ENCODE assay signal across 15 cellular contexts in the genomic region with DNA sequence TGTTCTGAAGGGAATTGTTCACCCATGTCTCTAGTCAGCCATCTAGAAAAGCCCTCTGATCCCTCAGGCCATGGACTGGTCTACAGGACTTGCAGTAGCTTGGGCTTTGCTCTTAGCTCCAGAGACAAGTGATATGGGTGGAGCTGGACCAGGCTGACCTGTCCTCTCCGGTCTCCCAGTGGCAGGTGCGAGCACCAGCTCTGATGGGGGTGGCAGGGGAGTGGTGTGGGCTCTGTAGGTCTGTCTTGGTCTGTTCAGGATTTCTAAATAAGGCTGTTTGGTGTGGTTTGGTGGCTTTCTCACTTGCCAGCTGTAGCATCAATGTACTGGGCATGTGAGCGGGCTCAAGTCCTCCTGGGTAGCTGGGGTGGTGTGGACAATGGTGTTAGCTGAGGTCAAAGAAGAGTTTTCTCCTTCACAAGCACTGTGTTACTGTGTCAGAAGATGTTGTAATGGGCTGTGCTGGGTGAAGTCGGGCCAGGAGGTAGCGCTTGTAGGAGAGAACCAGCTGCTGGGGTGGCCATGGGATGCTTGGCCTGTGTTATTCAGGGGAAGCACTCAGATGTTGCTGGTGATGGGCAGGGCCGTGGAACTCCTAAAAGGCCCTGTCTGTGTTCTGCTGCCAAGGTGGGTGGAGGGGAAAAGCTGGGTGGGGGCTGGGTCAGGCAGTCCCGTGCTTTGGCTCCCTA. TPM values are rescaled to one million over a fixed set of nuclear protein-coding genes. Genes with fewer than 3 reads are reported as not detected.
DNase-seq lines count a peak whose midpoint lies in the region; ATAC-seq, FAIRE-seq and TF ChIP-seq lines count a peak whose summit lies in the region.
"Had no signal": no experiment of that assay in that cellular context is flagged by ENCODE, and none has a peak within 500 bp of the region (broad histone marks: within the 10 kb centered on the region; RNA-seq: fewer than 3 reads in every experiment).

No MANE protein-coding gene starts in this region.

- TF ChIP-seq EP300 in K562 (IDR thresholded peaks at IDR 0.05; ENCODE audit: low read length) = no peak

- TF ChIP-seq POLR2A in K562 (conservative IDR thresholded peaks at IDR 0.05) = no peak

- intact Hi-C loops in K562 (cut with micrococcal nuclease) = no loop called here
- intact Hi-C loops in lower lobe of right lung (cut with DNase I) = no loop called here

- no peaks in the 10 kb centered on the region for H4K20me1 ChIP-seq in K562 (replicated peaks; ENCODE audit: control insufficient read depth, insufficient read depth, low read length)

- no peaks in the 10 kb centered on the region for H3K79me2 ChIP-seq in K562 (ENCODE audit: control insufficient read depth, insufficient read depth, low read length)

- H3K4me1 Mint-ChIP-seq in HFFc6 (ENCODE audit: low read depth) = peaks cover 26% of the 10 kb centered on the region
- no peaks in the 10 kb centered on the region for H3K4me1 Mint-ChIP-seq in CD8-positive, alpha-beta memory T cell
- H3K4me1 Mint-ChIP-seq: activated naive CD8-positive, alpha-beta T cell treated with anti-CD3 and anti-CD28 coated beads, Interleukin-2, amount 50 U/mL, for 24 hours had no signal

- no peak for TF ChIP-seq RAD21 in K562 (CRISPR knock-in tag; conservative IDR thresholded peaks at IDR 0.05 in 1 of 2, IDR thresholded peaks at IDR 0.05 in 1 of 2)

- H3K9me3 ChIP-seq in K562 (replicated peaks; ENCODE audit: control insufficient read depth, insufficient read depth, low read depth, low read length) (peaks cover 5% of the 10 kb centered on the region; the same call in 1 of the 2 replicates), lower lobe of right lung (peaks cover 13% of the 10 kb centered on the region), thoracic aorta (peaks cover 12% of the 10 kb centered on the region)
- no peaks in the 10 kb centered on the region for H3K9me3 ChIP-seq in CD8-positive, alpha-beta memory T cell (ENCODE audit: low read length)

- no peak overlapping the region for H2AFZ ChIP-seq in K562 (ENCODE audit: low read depth, low read length)

- no peaks in the 10 kb centered on the region for H3K9me1 ChIP-seq in K562 (ENCODE audit: control insufficient read depth, insufficient read depth, low read length)

- FAIRE-seq in K562 (lab: Jason Lieb, UNC) = no peak
- FAIRE-seq: endometrium had no signal

- TF ChIP-seq CTCF in HFFc6 (IDR thresholded peaks at IDR 0.05) (no peak), K562 (IDR thresholded peaks at IDR 0.05 in 2 of 3, conservative IDR thresholded peaks at IDR 0.05 in 1 of 3; ENCODE audit: insufficient read depth in 2 of 3, low read depth in 1 of 3, low read length in 3 of 3) (no peak), lower lobe of right lung (IDR thresholded peaks at IDR 0.05) (no peak), thoracic aorta (IDR thresholded peaks at IDR 0.05) (no peak)

- H3K4me3 ChIP-seq in K562 (no peak overlapping the region), lower lobe of right lung (peak overlapping the region; percentile 38), thoracic aorta (peak overlapping the region; percentile 73)
- H3K4me3 ChIP-seq in CD8-positive, alpha-beta memory T cell (ENCODE audit: low read length) = no peak overlapping the region

- peaks cover 18% of the 10 kb centered on the region for H3K9me3 Mint-ChIP-seq in HFFc6
- H3K9me3 Mint-ChIP-seq in CD8-positive, alpha-beta memory T cell = peaks cover 11 to 24% (median 15%) of the 10 kb centered on the region in 5 donors

- peak; percentile 13; the same call in 2 of the 3 replicates for ATAC-seq in K562
- ATAC-seq in lower lobe of right lung = peak in 1 of 2 donors; percentile 34
- no peak for ATAC-seq in thoracic aorta (ENCODE audit: insufficient number of reproducible peaks, low FRiP score, low read depth)
- ATAC-seq in HG03280 (IDR thresholded peaks at IDR 0.05; ENCODE audit: unreplicated experiment) = no peak
- ATAC-seq: activated CD8-positive, alpha-beta T cell treated with anti-CD3 and anti-CD28 coated beads, Interleukin-2, amount 10 ng/mL, durations not matched to agents 7 days and 5 days; activated naive CD8-positive, alpha-beta T cell treated with anti-CD3 and anti-CD28 coated beads, Interleukin-2, amount 50 U/mL, for 24 hours; activated T-cell treated with anti-CD3 and anti-CD28 coated beads, Interleukin-2, amount 50 U/mL, for 72 hours; left colon had no signal

- no peak overlapping the region; the same call in 1 of the 2 replicates for H3K27ac Mint-ChIP-seq in HFFc6
- peak overlapping the region in 2 of 8 donors; percentile 1 to 83 for H3K27ac Mint-ChIP-seq in CD8-positive, alpha-beta memory T cell
- H3K27ac Mint-ChIP-seq: activated CD8-positive, alpha-beta T cell treated with anti-CD3 and anti-CD28 coated beads, Interleukin-2, amount 10 ng/mL, durations not matched to agents 7 days and 5 days; activated naive CD8-positive, alpha-beta T cell treated with anti-CD3 and anti-CD28 coated beads, Interleukin-2, amount 50 U/mL, for 24 hours; activated T-cell treated with anti-CD3 and anti-CD28 coated beads, Interleukin-2, amount 50 U/mL, for 72 hours had no signal

- H3K4me2 ChIP-seq in K562 (ENCODE audit: insufficient read depth, low read length) = no peak overlapping the region

- H3K9ac ChIP-seq in K562 (ENCODE audit: insufficient read depth in 1 of 2, low read depth in 2 of 2, low read length in 2 of 2) = no peak overlapping the region

- 5% methylated on average over 7 of the region's 7 CpGs for WGBS in K562 (ENCODE audit: insufficient coverage, low coverage, missing lambda C conversion rate)

- CTCF ChIA-PET in K562 (lab: Yijun Ruan, JAX; ENCODE audit: low intra/inter-chr PET ratio) = interaction anchor here (0.6 kb wide), 1 partner anchor 12 kb away, joined by 3 read pairs; no protein-coding TSS in a partner anchor
- CTCF ChIA-PET in CD8-positive, alpha-beta memory T cell (lab: Charles Lee) = no interaction called here

- no peak for DNase-seq in HFFc6
- no peak for DNase-seq in K562 (ENCODE audit: extremely low read depth in 1 of 4, low spot score in 3 of 4)
- DNase-seq in lower lobe of right lung = no peak
- DNase-seq in thoracic aorta (ENCODE audit: low spot score) = no peak
- DNase-seq in CD8-positive, alpha-beta memory T cell = no peak
- DNase-seq in NCI-H1105 (lab: John Stamatoyannopoulos, UW) = no peak
- DNase-seq: activated CD8-positive, alpha-beta T cell treated with anti-CD3 and anti-CD28 coated beads, Interleukin-2, amount 10 ng/mL, durations not matched to agents 7 days and 5 days; activated naive CD8-positive, alpha-beta T cell treated with anti-CD3 and anti-CD28 coated beads, Interleukin-2, amount 50 U/mL, for 24 hours; activated T-cell treated with anti-CD3 and anti-CD28 coated beads, Interleukin-2, amount 50 U/mL, for 72 hours; foreskin keratinocyte; left colon; NCI-H1092 treated with DMSO at 0.1 percent for 48 hours; SW 1271 had no signal

- H3K36me3 Mint-ChIP-seq in HFFc6 (ENCODE audit: low read depth) = peaks cover 18% of the 10 kb centered on the region
- no peaks in the 10 kb centered on the region for H3K36me3 Mint-ChIP-seq in CD8-positive, alpha-beta memory T cell

- H3K4me3 Mint-ChIP-seq in HFFc6 = peak overlapping the region; percentile 85; the same call in 1 of the 2 replicates
- no peak overlapping the region for H3K4me3 Mint-ChIP-seq in CD8-positive, alpha-beta memory T cell
- H3K4me3 Mint-ChIP-seq: activated CD8-positive, alpha-beta T cell treated with anti-CD3 and anti-CD28 coated beads, Interleukin-2, amount 10 ng/mL, durations not matched to agents 7 days and 5 days; activated naive CD8-positive, alpha-beta T cell treated with anti-CD3 and anti-CD28 coated beads, Interleukin-2, amount 50 U/mL, for 24 hours; activated T-cell treated with anti-CD3 and anti-CD28 coated beads, Interleukin-2, amount 50 U/mL, for 72 hours had no signal

- H3K4me1 ChIP-seq in K562 (replicated peaks in 1 of 2; ENCODE audit: control insufficient read depth in 2 of 2, insufficient read depth in 2 of 2, low read length in 2 of 2) (peaks cover 0 to 4% of the 10 kb centered on the region in 2 experiments; a peak in 2 of 5 replicates), lower lobe of right lung (no peaks in the 10 kb centered on the region), thoracic aorta (ENCODE audit: control insufficient read depth in 1 of 2, low read depth in 2 of 2) (peaks cover 0 to 9% of the 10 kb centered on the region in 2 donors)
- H3K4me1 ChIP-seq in CD8-positive, alpha-beta memory T cell (ENCODE audit: insufficient read depth, low read length) = no peaks in the 10 kb centered on the region
- H3K4me1 ChIP-seq: foreskin keratinocyte had no signal

- no peaks in the 10 kb centered on the region for H3K36me3 ChIP-seq in K562 (ENCODE audit: control insufficient read depth, insufficient read depth, low read length)
- H3K36me3 ChIP-seq in lower lobe of right lung = no peaks in the 10 kb centered on the region
- H3K36me3 ChIP-seq in thoracic aorta = no peaks in the 10 kb centered on the region
- no peaks in the 10 kb centered on the region for H3K36me3 ChIP-seq in CD8-positive, alpha-beta memory T cell (ENCODE audit: insufficient read depth, low read length)

- H3K27me3 ChIP-seq in K562 (ENCODE audit: control insufficient read depth in 2 of 2, insufficient read depth in 2 of 2, low read length in 2 of 2) = peaks cover 0 to 7% of the 10 kb centered on the region in 2 experiments; a peak in 1 of 5 replicates
- H3K27me3 ChIP-seq in lower lobe of right lung (ENCODE audit: low read depth) = no peaks in the 10 kb centered on the region
- no peaks in the 10 kb centered on the region for H3K27me3 ChIP-seq in thoracic aorta (replicated peaks; ENCODE audit: insufficient read depth)
- H3K27me3 ChIP-seq in CD8-positive, alpha-beta memory T cell (ENCODE audit: insufficient read depth, low read length, poor library complexity, severe bottlenecking) = no peaks in the 10 kb centered on the region
- H3K27me3 ChIP-seq: foreskin keratinocyte had no signal

- POLR2A ChIA-PET in K562 (lab: Yijun Ruan, JAX) = interaction anchor here (1.0 to 4.4 kb wide), 7 partner anchors 9 to 40 kb away, joined by 3 to 28 read pairs (median 4); no protein-coding TSS in a partner anchor
- POLR2A ChIA-PET in CD8-positive, alpha-beta memory T cell (lab: Charles Lee) = no interaction called here

- no peaks in the 10 kb centered on the region for H3K27me3 Mint-ChIP-seq in HFFc6 (ENCODE audit: insufficient read depth)
- H3K27me3 Mint-ChIP-seq in CD8-positive, alpha-beta memory T cell = no peaks in the 10 kb centered on the region
- H3K27me3 Mint-ChIP-seq: activated naive CD8-positive, alpha-beta T cell treated with anti-CD3 and anti-CD28 coated beads, Interleukin-2, amount 50 U/mL, for 24 hours had no signal

- BruUV-seq in K562 (replicated peaks; lab: Mats Ljungman, UMichigan) = no TSS peak

- H3K27ac ChIP-seq in K562 (ENCODE audit: extremely low read depth, low read depth, low read length) (no peak overlapping the region), lower lobe of right lung (no peak overlapping the region), thoracic aorta (peak overlapping the region in 1 of 2 donors; percentile 52)
- H3K27ac ChIP-seq in CD8-positive, alpha-beta memory T cell (ENCODE audit: low read depth, low read length) = no peak overlapping the region

- in situ Hi-C loops in K562 (cut with MboI) = no loop called here

RNA-seq across cellular contexts. Expression of a gene that starts 16.9 kb away (rescaled TPM):
- total RNA-seq in HFFc6 (2021; fragmentation: NEBNext Ultra II Directional; extraction: Animal tissue kit (Norgen Biotek cat#: 25700)) = 1 to 10 TPM; 3.0 to 5.3 (median 4.4) TPM
- total RNA-seq in K562 (2011; cell fraction: chromatin; rRNA removed; ENCODE audit: low replicate concordance) = 0.09 and 0.14 TPM in 2 replicates
- total RNA-seq in K562 (2011; cell fraction: nucleolus; rRNA removed) = 0.13 and 0.17 TPM in 2 replicates
- 0.07 and 0.15 TPM in 2 replicates for total RNA-seq in K562 (2011; cell fraction: nucleoplasm; rRNA removed)
- total RNA-seq in K562 (2014; rRNA removed) (under 0.01 and 0.04 TPM in 2 replicates), K562 (2014; rRNA removed; fragmentation: Illumina TruSeq; extraction: Trizol) (not detected in 2 replicates), K562 (2015; rRNA removed; fragmentation: Illumina TruSeq; extraction: Trizol) (0.04 TPM in 1 of 2 replicates, not detected in the other), K562 (2021) (0.07 and 0.20 TPM in 2 replicates), lower lobe of right lung (5.5 TPM), thoracic aorta (10 to 100 TPM; 34.9 to 56.4 TPM)
- polyA plus RNA-seq in K562 (2011; rRNA removed) (0.01 TPM in 1 of 2 replicates, not detected in the other), K562 (2014; fragmentation: Illumina TruSeq; extraction: Trizol) (not detected in 2 replicates), K562 (2014; fragmentation: Nextera tagmentation; extraction: Ambion mirVana) (not detected), K562 (2014; rRNA removed) (0.01 and 0.03 TPM in 2 replicates)
- not detected in 2 replicates for polyA plus RNA-seq in K562 (2011; cell fraction: cytosol; rRNA removed)
- 0.10 TPM in 1 of 2 replicates, not detected in the other for polyA plus RNA-seq in K562 (2011; cell fraction: nucleus; rRNA removed)
- polyA plus RNA-seq in K562 (2012) = 0.01 TPM in 2 replicates
- not detected in 2 replicates for polyA minus RNA-seq in K562 (2011; rRNA and poly(A)+ RNA removed)
- polyA minus RNA-seq in K562 (2011; cell fraction: cytosol; rRNA and poly(A)+ RNA removed) = not detected in 2 replicates
- polyA minus RNA-seq in K562 (2011; cell fraction: nucleus; rRNA and poly(A)+ RNA removed) = 0.67 TPM in 1 of 2 replicates, not detected in the other
- not detected for total RNA-seq in CD8-positive, alpha-beta memory T cell
- polyA plus RNA-seq in CD8-positive, alpha-beta memory T cell = not detected
- total RNA-seq: activated CD8-positive, alpha-beta T cell treated with anti-CD3 and anti-CD28 coated beads, Interleukin-2, amount 10 ng/mL, durations not matched to agents 7 days and 5 days; activated T-cell treated with anti-CD3 and anti-CD28 coated beads, Interleukin-2, amount 50 U/mL, for 72 hours had no signal

Comparison
In these comparisons a context has a peak if more than half of its experiments do, and no peak if none do; other contexts are left out.
1. H3K4me3 ChIP-seq: peak in lower lobe of right lung (single experiment) and thoracic aorta (single experiment); none in K562 (single experiment) and CD8-positive, alpha-beta memory T cell (single experiment).